Comparison of ENCODE assay signal across 1 cellular context in genomic region chr3:19148768-19149091, GRCh38.
TF ChIP-seq lines count a peak whose summit lies in the region.

No MANE protein-coding gene starts in this region.

TF ChIP-seq in WTC11, 78 proteins besides CTCF, POLR2A, EP300 and RAD21 (continued from another document):
- TF ChIP-seq PREB (CRISPR knock-in tag; IDR thresholded peaks at IDR 0.05; ENCODE audit: borderline replicate concordance) (no peak), TP53 (CRISPR knock-in tag; IDR thresholded peaks at IDR 0.05) (no peak)
